Comparison of ENCODE assay signal across 28 cellular contexts in the genomic region with DNA sequence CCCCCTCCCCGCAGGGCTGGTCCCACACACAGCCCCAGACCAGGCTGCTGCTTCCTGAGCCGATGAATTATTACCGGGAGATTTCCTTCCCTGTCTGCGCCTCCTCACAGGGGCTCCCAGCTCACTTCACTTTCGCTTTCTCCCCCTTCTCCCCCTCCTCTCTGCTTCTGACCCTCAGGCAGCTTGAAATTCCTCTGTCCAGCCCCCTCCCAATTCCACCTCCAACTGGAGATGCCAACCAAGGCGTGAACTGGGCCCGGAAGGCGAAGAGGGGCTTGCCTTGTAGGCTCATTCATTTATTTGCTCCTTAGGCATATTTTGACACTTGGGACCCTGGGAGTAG. TPM values are rescaled to one million over a fixed set of nuclear protein-coding genes. Genes with fewer than 3 reads are reported as not detected.
DNase-seq lines count a peak whose midpoint lies in the region; ATAC-seq, FAIRE-seq and TF ChIP-seq lines count a peak whose summit lies in the region.
"Had no signal": no experiment of that assay in that cellular context is flagged by ENCODE, and none has a peak within 500 bp of the region (broad histone marks: within the 10 kb centered on the region; RNA-seq: fewer than 3 reads in every experiment).

No MANE protein-coding gene starts in this region.

- no peaks in the 10 kb centered on the region for H3K9me3 ChIP-seq in neuronal stem cell (replicated peaks in 1 of 2; ENCODE audit: control insufficient read depth in 2 of 2, insufficient read depth in 1 of 2, low read depth in 1 of 2, low read length in 2 of 2)
- H3K9me3 ChIP-seq: pancreas, SJSA1 had no signal

- H2BK15ac ChIP-seq in neuronal stem cell (ENCODE audit: low read length), result no peak overlapping the region

- H2BK12ac ChIP-seq in neuronal stem cell (ENCODE audit: low read length), result no peak overlapping the region

- no peaks in the 10 kb centered on the region; the same call in none of the 2 replicates for H4K20me1 ChIP-seq in GM23338 (replicated peaks; ENCODE audit: insufficient read depth)

- H3K27ac ChIP-seq in GM23338 (ENCODE audit: low read depth), result no peak overlapping the region
- no peak overlapping the region for H3K27ac ChIP-seq in neuronal stem cell (replicated peaks; ENCODE audit: low read length)
- H3K27ac ChIP-seq: pancreas, SJSA1 had no signal

- peaks cover 21% of the 10 kb centered on the region for H3K27me3 Mint-ChIP-seq in GM23338 (ENCODE audit: insufficient read depth, low read depth, poor library complexity)
- H3K27me3 Mint-ChIP-seq in central memory CD8-positive, alpha-beta T cell, result peaks cover 84% of the 10 kb centered on the region

- no peak for TF ChIP-seq CTCF in GM23338 (conservative IDR thresholded peaks at IDR 0.05; ENCODE audit: low read depth in 2 of 2)

- H3K9me2 ChIP-seq in GM23338 (ENCODE audit: insufficient read depth), result no peaks in the 10 kb centered on the region

- no peak overlapping the region for H2BK5ac ChIP-seq in neuronal stem cell (ENCODE audit: low read length)

- no peak overlapping the region for H3K4ac ChIP-seq in neuronal stem cell (ENCODE audit: low read length)

- WGBS in neuronal stem cell (ENCODE audit: extremely low coverage in 2 of 2, insufficient read length in 2 of 2, insufficient replicate concordance in 1 of 2), 2 donors, result no CpG with 5 or more reads among the region's 8 CpGs

- no peak overlapping the region for H3K27ac Mint-ChIP-seq in GM23338
- no peak overlapping the region for H3K27ac Mint-ChIP-seq in central memory CD8-positive, alpha-beta T cell (ENCODE audit: low read depth)
- H3K27ac Mint-ChIP-seq: activated CD4-positive, alpha-beta memory T cell treated with anti-CD3 and anti-CD28 coated beads, Interleukin-2, amount 10 ng/mL, durations not matched to agents 7 days and 5 days; activated naive CD8-positive, alpha-beta T cell treated with anti-CD3 and anti-CD28 coated beads, Interleukin-2, amount 10 ng/mL, durations not matched to agents 7 days and 5 days; stimulated activated naive CD8-positive, alpha-beta T cell treated with anti-CD3 and anti-CD28 coated beads, Interleukin-15, Interleukin-2, amounts not matched to agents 100 ng/mL and 50 ng/mL, for 24 hours had no signal

- no peaks in the 10 kb centered on the region for H3K79me1 ChIP-seq in neuronal stem cell (ENCODE audit: low read depth, low read length)

- H2BK120ac ChIP-seq in neuronal stem cell (ENCODE audit: low read depth, low read length), result no peak overlapping the region

- no peak for FAIRE-seq in GM12891 (lab: Jason Lieb, UNC)
- FAIRE-seq: D721Med, pancreas, TTC549 had no signal

- no peak overlapping the region for H3K23ac ChIP-seq in neuronal stem cell (ENCODE audit: low read depth, low read length, poor library complexity)

- H2AFZ ChIP-seq in GM23338, result peak overlapping the region; percentile 90
- H2AFZ ChIP-seq in neuronal stem cell (ENCODE audit: low read length), result peak overlapping the region; percentile 53

- no peak for TF ChIP-seq POLR2A in GM12891 (IDR thresholded peaks at IDR 0.05; ENCODE audit: low read depth, low read length)

- H3K27me3 ChIP-seq in GM23338 (ENCODE audit: insufficient read depth) (peaks cover 33% of the 10 kb centered on the region), neuronal stem cell (ENCODE audit: control insufficient read depth in 3 of 3, insufficient read depth in 3 of 3, low read depth in 1 of 3, low read length in 3 of 3) (peaks cover 4 to 80% (median 30%) of the 10 kb centered on the region in 3 experiments)

- H4K91ac ChIP-seq in neuronal stem cell (ENCODE audit: low read depth, low read length, poor library complexity), result no peak overlapping the region

- no peak overlapping the region for H3K14ac ChIP-seq in neuronal stem cell (ENCODE audit: low read length)

- no peak overlapping the region for H2AK5ac ChIP-seq in neuronal stem cell (ENCODE audit: low read depth, low read length)

- no peaks in the 10 kb centered on the region for H3K36me3 Mint-ChIP-seq in GM23338 (ENCODE audit: low read depth)
- H3K36me3 Mint-ChIP-seq in central memory CD8-positive, alpha-beta T cell (ENCODE audit: insufficient read depth), result no peaks in the 10 kb centered on the region
- H3K36me3 Mint-ChIP-seq: activated naive CD8-positive, alpha-beta T cell treated with anti-CD3 and anti-CD28 coated beads, Interleukin-2, amount 10 ng/mL, durations not matched to agents 7 days and 5 days had no signal

- H3K18ac ChIP-seq in neuronal stem cell (ENCODE audit: low read length), result no peak overlapping the region

- H3K4me1 ChIP-seq in GM23338 (ENCODE audit: insufficient read depth) (peaks cover 15% of the 10 kb centered on the region), neuronal stem cell (ENCODE audit: control insufficient read depth in 2 of 2, insufficient read depth in 1 of 2, low read depth in 1 of 2, low read length in 2 of 2) (peaks cover 0 to 2% of the 10 kb centered on the region in 2 donors)
- H3K4me1 ChIP-seq: pancreas had no signal

- H4K8ac ChIP-seq in neuronal stem cell (ENCODE audit: low read depth, low read length), result no peak overlapping the region

- no peaks in the 10 kb centered on the region for H3K9me3 Mint-ChIP-seq in GM23338
- no peaks in the 10 kb centered on the region for H3K9me3 Mint-ChIP-seq in central memory CD8-positive, alpha-beta T cell
- H3K9me3 Mint-ChIP-seq: activated CD4-positive, alpha-beta memory T cell treated with anti-CD3 and anti-CD28 coated beads, Interleukin-2, amount 10 ng/mL, durations not matched to agents 7 days and 5 days; activated naive CD8-positive, alpha-beta T cell treated with anti-CD3 and anti-CD28 coated beads, Interleukin-2, amount 10 ng/mL, durations not matched to agents 7 days and 5 days; stimulated activated naive CD8-positive, alpha-beta T cell treated with anti-CD3 and anti-CD28 coated beads, Interleukin-15, Interleukin-2, amounts not matched to agents 100 ng/mL and 50 ng/mL, for 24 hours had no signal

- no peaks in the 10 kb centered on the region for H3K79me2 ChIP-seq in GM23338 (replicated peaks; ENCODE audit: insufficient read depth)

- peaks cover 36% of the 10 kb centered on the region for H3K4me1 Mint-ChIP-seq in GM23338
- peaks cover 5% of the 10 kb centered on the region for H3K4me1 Mint-ChIP-seq in central memory CD8-positive, alpha-beta T cell

- peak overlapping the region; percentile 40 for H3K4me3 Mint-ChIP-seq in GM23338
- peak overlapping the region; percentile 50 for H3K4me3 Mint-ChIP-seq in central memory CD8-positive, alpha-beta T cell
- H3K4me3 Mint-ChIP-seq: activated CD4-positive, alpha-beta memory T cell treated with anti-CD3 and anti-CD28 coated beads, Interleukin-2, amount 10 ng/mL, durations not matched to agents 7 days and 5 days; activated naive CD8-positive, alpha-beta T cell treated with anti-CD3 and anti-CD28 coated beads, Interleukin-2, amount 10 ng/mL, durations not matched to agents 7 days and 5 days; stimulated activated naive CD8-positive, alpha-beta T cell treated with anti-CD3 and anti-CD28 coated beads, Interleukin-15, Interleukin-2, amounts not matched to agents 100 ng/mL and 50 ng/mL, for 24 hours had no signal

- H3K36me3 ChIP-seq in GM23338 (ENCODE audit: insufficient read depth), result no peaks in the 10 kb centered on the region
- H3K36me3 ChIP-seq in neuronal stem cell (replicated peaks in 1 of 2; ENCODE audit: control insufficient read depth in 2 of 2, insufficient read depth in 2 of 2, low read length in 2 of 2), result no peaks in the 10 kb centered on the region
- H3K36me3 ChIP-seq: pancreas, SJSA1 had no signal

- H3K4me3 ChIP-seq in GM23338, result peak overlapping the region; percentile 26; the same call in 1 of the 2 replicates
- no peak overlapping the region for H3K4me3 ChIP-seq in neuronal stem cell (ENCODE audit: low read length in 2 of 2)
- H3K4me3 ChIP-seq: pancreas, SJSA1 had no signal

- ATAC-seq in GM23338 (peak; percentile 15), left lobe of liver (peak; percentile 34), GM21360 (IDR thresholded peaks at IDR 0.05; ENCODE audit: unreplicated experiment) (no peak), HG03442 (IDR thresholded peaks at IDR 0.05; ENCODE audit: unreplicated experiment) (no peak)
- ATAC-seq in central memory CD8-positive, alpha-beta T cell (replicated peaks; ENCODE audit: extremely low read depth, poor library complexity, severe bottlenecking), result no peak
- ATAC-seq: pancreas had no signal

- H3K9ac ChIP-seq in neuronal stem cell (ENCODE audit: low read depth, low read length, poor library complexity), result no peak overlapping the region

- DNase-seq in GM23338 (ENCODE audit: low spot score) (peak; percentile 48), left lobe of liver (ENCODE audit: low spot score) (no peak), neuronal stem cell (ENCODE audit: low spot score) (no peak), NCI-H1417 treated with DMSO at 0.1 percent for 48 hours (lab: John Stamatoyannopoulos, UW) (no peak), GM12891 (ENCODE audit: insufficient read length, low spot score) (no peak)
- DNase-seq in central memory CD8-positive, alpha-beta T cell (ENCODE audit: low spot score in 2 of 2), result no peak
- DNase-seq: activated CD4-positive, alpha-beta memory T cell treated with anti-CD3 and anti-CD28 coated beads, Interleukin-2, amount 10 ng/mL, durations not matched to agents 7 days and 5 days; activated CD4-positive, CD25-positive, alpha-beta regulatory T cell treated with anti-CD3 and anti-CD28 coated beads, Interleukin-2, amount 50 U/mL, for 72 hours; activated effector memory CD4-positive, alpha-beta T cell treated with Interleukin-2 at 50 U/mL for 16 hours; activated naive CD8-positive, alpha-beta T cell treated with anti-CD3 and anti-CD28 coated beads, Interleukin-2, amount 10 ng/mL, durations not matched to agents 7 days and 5 days; cerebellar nuclear complex; erythroblast; hypothalamus; NCI-H1694 treated with DMSO at 0.1 percent for 48 hours; NCI-H2171; NCI-H510A treated with DMSO at 0.1 percent for 48 hours; NK-92 treated with Interleukin-12 subunit alpha and Interleukin-12 subunit beta, amount 100 ng/mL, for 24 hours; pancreas; stimulated activated CD4-positive, alpha-beta T cell treated with anti-CD3 and anti-CD28 coated beads, Interleukin-12 subunit alpha, Interleukin-12 subunit beta, amount 100 ng/mL, for 4 hours; T-helper 1 cell had no signal

- peaks cover 9% of the 10 kb centered on the region for H3F3A ChIP-seq in GM23338 (replicated peaks; ENCODE audit: low read depth)

- H3K4me2 ChIP-seq in GM23338, result no peak overlapping the region
- H3K4me2 ChIP-seq in neuronal stem cell (ENCODE audit: insufficient read depth, low read length, poor library complexity, severe bottlenecking), result no peak overlapping the region

TF ChIP-seq in GM12891, 5 proteins besides CTCF, POLR2A, EP300 and RAD21 (continues in another document):
- TF ChIP-seq PAX5 (IDR thresholded peaks at IDR 0.05; ENCODE audit: insufficient read depth, low read length, severe bottlenecking), result no peak

RNA-seq across cellular contexts. Expression of a gene that starts 1.7 kb away (rescaled TPM):
- 2.0 and 3.8 TPM in 2 replicates for total RNA-seq in GM23338 (2014; rRNA removed; shearing (Covaris generic))
- polyA plus RNA-seq in GM23338 (2016; fragmentation: Nextera tagmentation; extraction: Ambion mirVana), result 4.0 and 4.2 TPM in 2 replicates
- total RNA-seq in left lobe of liver, result not detected
- polyA plus RNA-seq in neuronal stem cell (2013, experiment 1 of 2), result 2.0 TPM
- 1.8 TPM for polyA plus RNA-seq in neuronal stem cell (2013, experiment 2 of 2)
- not detected for polyA plus RNA-seq in GM12891 (2012; ENCODE audit: low read depth, missing spikeins)
- total RNA-seq: activated CD4-positive, alpha-beta memory T cell treated with anti-CD3 and anti-CD28 coated beads, Interleukin-2, amount 10 ng/mL, durations not matched to agents 7 days and 5 days; activated naive CD8-positive, alpha-beta T cell treated with anti-CD3 and anti-CD28 coated beads, Interleukin-2, amount 10 ng/mL, durations not matched to agents 7 days and 5 days; fibroblast of villous mesenchyme; LHCN-M2; SJSA1 had no signal

RNA-seq across cellular contexts. Expression of a gene that starts 41.2 kb away (rescaled TPM):
- total RNA-seq in GM23338 (2014; rRNA removed; shearing (Covaris generic)), result 18.6 and 26.6 TPM in 2 replicates
- polyA plus RNA-seq in GM23338 (2016; fragmentation: Nextera tagmentation; extraction: Ambion mirVana), result 8.0 and 8.4 TPM in 2 replicates
- total RNA-seq in left lobe of liver, result 15.7 TPM
- 10.3 TPM for polyA plus RNA-seq in neuronal stem cell (2013, experiment 1 of 2)
- 10.4 TPM for polyA plus RNA-seq in neuronal stem cell (2013, experiment 2 of 2)
- 3.7 TPM for polyA plus RNA-seq in GM12891 (2012; ENCODE audit: low read depth, missing spikeins)

Comparison
In these comparisons a context has a peak if more than half of its experiments do, and no peak if none do; other contexts are left out.
1. ATAC-seq: peak in GM23338 (single experiment) and left lobe of liver (single experiment); none in central memory CD8-positive, alpha-beta T cell (single experiment), GM21360 (single experiment) and HG03442 (single experiment).